ENCODE assay signal across 1 cellular context in the genomic region with DNA sequence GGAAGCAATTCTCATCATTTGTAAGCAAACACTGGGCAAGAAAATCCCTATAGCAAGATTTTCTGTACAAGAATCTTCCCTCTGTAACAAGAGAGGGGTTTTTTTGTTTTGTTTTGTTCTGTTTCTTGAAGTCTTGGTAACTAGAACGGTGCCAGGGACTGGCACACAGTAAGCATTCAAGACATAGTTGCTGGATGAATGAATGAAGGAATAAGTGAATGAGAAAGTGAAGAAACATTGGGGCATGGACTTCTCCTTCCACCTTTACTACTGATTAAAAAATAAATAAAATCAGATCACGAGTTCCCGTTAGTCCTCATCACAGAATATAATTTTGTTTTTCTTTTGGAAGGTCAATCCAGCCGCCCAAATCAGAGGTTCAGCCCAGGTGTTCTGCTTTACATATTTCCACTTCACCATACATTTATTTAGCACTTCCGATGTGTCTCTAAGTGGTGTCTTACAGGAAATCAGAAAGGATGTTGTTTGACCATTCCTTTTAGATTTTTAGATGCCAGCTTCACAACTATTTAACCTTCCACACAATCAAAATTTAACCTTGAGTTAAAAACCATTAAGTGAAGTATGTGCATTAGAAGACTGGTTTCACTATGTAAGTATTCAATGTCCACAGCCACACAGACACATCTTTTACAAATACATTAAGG.
TF ChIP-seq lines count a peak whose summit lies in the region.

No MANE protein-coding gene starts in this region.

TF ChIP-seq in IMR-90, 13 proteins besides CTCF, POLR2A, EP300 and RAD21 (continued from another document):
- TF ChIP-seq, protein P1, sequence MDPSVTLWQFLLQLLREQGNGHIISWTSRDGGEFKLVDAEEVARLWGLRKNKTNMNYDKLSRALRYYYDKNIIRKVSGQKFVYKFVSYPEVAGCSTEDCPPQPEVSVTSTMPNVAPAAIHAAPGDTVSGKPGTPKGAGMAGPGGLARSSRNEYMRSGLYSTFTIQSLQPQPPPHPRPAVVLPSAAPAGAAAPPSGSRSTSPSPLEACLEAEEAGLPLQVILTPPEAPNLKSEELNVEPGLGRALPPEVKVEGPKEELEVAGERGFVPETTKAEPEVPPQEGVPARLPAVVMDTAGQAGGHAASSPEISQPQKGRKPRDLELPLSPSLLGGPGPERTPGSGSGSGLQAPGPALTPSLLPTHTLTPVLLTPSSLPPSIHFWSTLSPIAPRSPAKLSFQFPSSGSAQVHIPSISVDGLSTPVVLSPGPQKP (IDR thresholded peaks at IDR 0.05; ENCODE audit: borderline replicate concordance, low read depth, low read length) = no peak
- TF ChIP-seq RFX5 (IDR thresholded peaks at IDR 0.05; ENCODE audit: low read depth, low read length) = no peak
- TF ChIP-seq CEBPB (IDR thresholded peaks at IDR 0.05; ENCODE audit: low read depth, low read length) = no peak
- no peak for TF ChIP-seq SMC3 (IDR thresholded peaks at IDR 0.05; ENCODE audit: low read depth, low read length)
- TF ChIP-seq CHD1 (IDR thresholded peaks at IDR 0.05; ENCODE audit: low read depth, low read length) = no peak
- TF ChIP-seq MAZ (IDR thresholded peaks at IDR 0.05; ENCODE audit: borderline replicate concordance, low read depth, low read length) = no peak
- TF ChIP-seq MAFK (IDR thresholded peaks at IDR 0.05; ENCODE audit: low read depth, low read length) = no peak
- no peak for TF ChIP-seq MXI1 (IDR thresholded peaks at IDR 0.05; ENCODE audit: borderline replicate concordance, low read depth, low read length)
- TF ChIP-seq RCOR1 (IDR thresholded peaks at IDR 0.05; ENCODE audit: insufficient replicate concordance, low read length) = no peak
- TF ChIP-seq FOS (IDR thresholded peaks at IDR 0.05; ENCODE audit: low read depth, low read length) = no peak
